In the genomic region with DNA sequence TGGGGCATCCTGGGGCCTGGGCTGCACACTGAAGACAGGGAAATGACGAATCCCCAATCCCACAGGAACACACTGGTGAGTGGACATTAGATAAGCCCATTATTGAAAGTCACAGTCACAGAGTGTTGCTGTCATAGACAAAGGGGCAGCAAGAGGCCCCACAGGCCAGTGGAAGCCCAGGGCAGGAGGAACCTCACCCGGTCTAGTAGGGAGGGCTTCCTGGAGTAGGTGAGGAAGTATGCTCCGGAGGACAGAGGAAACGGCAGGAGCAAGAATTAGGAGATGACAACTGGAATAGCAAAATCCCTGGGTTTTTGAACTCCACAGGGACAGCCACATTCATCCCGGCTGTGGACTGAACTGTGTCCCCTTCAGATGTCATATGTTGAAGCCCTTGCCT, we compare ENCODE assay signal across 21 cellular contexts.
"Had no signal": no experiment of that assay in that cellular context is flagged by ENCODE, and none has a peak within 500 bp of the region (broad histone marks: within the 10 kb centered on the region; RNA-seq: fewer than 3 reads in every experiment).

No MANE protein-coding gene starts in this region.

- H3K9me3 Mint-ChIP-seq: activated naive CD4-positive, alpha-beta T cell treated with anti-CD3 and anti-CD28 coated beads, Interleukin-2, amount 50 U/mL, for 24 hours; activated T-cell treated with anti-CD3 and anti-CD28 coated beads, Interleukin-2, amount 50 U/mL, for 72 hours; activated T-helper 2 cell treated with anti-CD3 and anti-CD28 coated beads, Interferon-gamma antibody, Interleukin-2, Interleukin-4, amounts not matched to agents 10 μg/mL and 5 μg/mL and 100 μg/mL, durations not matched to agents 14 hours and 24 hours and 36 hours; central memory CD8-positive, alpha-beta T cell; T-helper 1 cell treated with Interleukin-12 subunit alpha and Interleukin-12 subunit beta and Interleukin-4 antibody, amounts not matched to agents 30 μg/mL and 1 μg/mL, for 36 hours had no signal

- H3K27ac Mint-ChIP-seq: activated naive CD4-positive, alpha-beta T cell treated with anti-CD3 and anti-CD28 coated beads, Interleukin-2, amount 50 U/mL, for 24 hours; activated T-cell treated with anti-CD3 and anti-CD28 coated beads, Interleukin-2, amount 50 U/mL, for 72 hours; activated T-helper 2 cell treated with anti-CD3 and anti-CD28 coated beads, Interferon-gamma antibody, Interleukin-2, Interleukin-4, amounts not matched to agents 10 μg/mL and 5 μg/mL and 100 μg/mL, durations not matched to agents 14 hours and 24 hours and 36 hours; T-helper 1 cell treated with Interleukin-12 subunit alpha and Interleukin-12 subunit beta and Interleukin-4 antibody, amounts not matched to agents 30 μg/mL and 1 μg/mL, for 36 hours had no signal

- ATAC-seq: activated CD4-positive, CD25-positive, alpha-beta regulatory T cell treated with anti-CD3 and anti-CD28 coated beads, Interleukin-2, amount 50 U/mL, for 24 hours; activated T-cell treated with anti-CD3 and anti-CD28 coated beads, Interleukin-2, amount 50 U/mL, for 72 hours; body of pancreas; K562 had no signal

- H3K36me3 Mint-ChIP-seq: activated naive CD4-positive, alpha-beta T cell treated with anti-CD3 and anti-CD28 coated beads, Interleukin-2, amount 50 U/mL, for 24 hours had no signal

- H3K4me3 Mint-ChIP-seq: activated naive CD4-positive, alpha-beta T cell treated with anti-CD3 and anti-CD28 coated beads, Interleukin-2, amount 50 U/mL, for 24 hours; activated T-cell treated with anti-CD3 and anti-CD28 coated beads, Interleukin-2, amount 50 U/mL, for 72 hours; central memory CD8-positive, alpha-beta T cell; T-helper 1 cell treated with Interleukin-12 subunit alpha and Interleukin-12 subunit beta and Interleukin-4 antibody, amounts not matched to agents 30 μg/mL and 1 μg/mL, for 36 hours had no signal

- H3K4me1 Mint-ChIP-seq: activated naive CD4-positive, alpha-beta T cell treated with anti-CD3 and anti-CD28 coated beads, Interleukin-2, amount 50 U/mL, for 24 hours; central memory CD8-positive, alpha-beta T cell had no signal

- DNase-seq: activated CD4-positive, alpha-beta T cell treated with anti-CD3 and anti-CD28 coated beads for 48 hours; activated CD4-positive, alpha-beta T cell treated with anti-CD3 and anti-CD28 coated beads, Interleukin-2, amount 50 U/mL, for 48 hours; activated naive CD4-positive, alpha-beta T cell; activated T-cell treated with anti-CD3 and anti-CD28 coated beads, Interleukin-2, amount 50 U/mL, for 72 hours; body of pancreas; Karpas-422; MM.1S; NCI-H1105 treated with DMSO at 0.1 percent for 48 hours; NCI-H1436 treated with DMSO at 0.1 percent for 48 hours; NCI-H187; NCI-H2081; NCI-H510A treated with DMSO at 0.1 percent for 48 hours; NCI-H69; Peyer's patch; SHP77 had no signal
